ENCODE assay signal across 8 cellular contexts in the genomic region with DNA sequence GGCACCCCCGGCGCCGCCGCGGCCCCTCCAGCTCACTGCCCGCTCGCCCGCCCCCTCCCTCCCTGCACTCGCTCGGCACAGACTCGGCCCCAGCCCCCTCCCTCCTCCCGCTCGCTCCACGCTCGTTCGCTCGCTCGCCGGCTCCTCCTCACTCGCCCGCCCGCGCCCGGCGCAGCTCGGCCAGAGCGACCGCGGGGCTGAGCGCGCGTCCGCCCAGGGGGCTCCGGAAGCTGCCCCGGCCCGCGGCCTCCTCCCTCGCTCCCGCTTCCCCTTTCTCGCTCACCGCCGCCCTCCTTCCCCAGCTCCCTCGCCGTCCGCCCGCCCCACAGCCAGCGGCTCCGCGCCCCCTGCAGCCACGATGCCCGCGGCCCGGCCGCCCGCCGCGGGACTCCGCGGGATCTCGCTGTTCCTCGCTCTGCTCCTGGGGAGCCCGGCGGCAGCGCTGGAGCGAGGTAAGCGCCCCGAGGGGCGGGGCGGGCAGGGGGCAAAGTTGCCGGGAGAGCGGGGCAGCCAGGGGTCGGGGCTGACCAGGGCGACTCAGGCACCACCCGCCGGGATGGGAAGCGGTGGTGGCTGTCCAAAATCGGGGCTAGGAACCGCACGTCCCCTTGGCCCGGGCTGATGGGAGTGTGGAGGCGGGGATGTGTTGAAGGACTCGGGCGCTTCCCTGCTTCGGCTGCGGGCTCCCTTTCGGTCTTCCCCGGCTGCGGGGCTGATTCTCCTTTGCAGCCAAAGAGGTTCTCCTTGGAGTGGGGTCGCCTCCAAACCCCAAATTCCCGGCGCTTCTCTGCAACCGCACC. TPM values are rescaled to one million over a fixed set of nuclear protein-coding genes. Genes with fewer than 3 reads are reported as not detected.
DNase-seq lines count a peak whose midpoint lies in the region; ATAC-seq and TF ChIP-seq lines count a peak whose summit lies in the region.

Gene SEZ6L, plus strand, starts transcription at position 151 of the 800 bp plus-strand sequence. Its CDS starts 208 bp downstream, at position 359.

- DNase-seq in GDM1 (lab: John Stamatoyannopoulos, UW) (peak; percentile 7), NCI-H446 treated with DMSO at 0.1 percent for 48 hours (lab: John Stamatoyannopoulos, UW) (peak; percentile 84), glutamatergic neuron (peak; percentile 76)
- DNase-seq in effector CD4-positive, alpha-beta T cell = no peak
- DNase-seq in activated T-helper 1 cell treated with anti-CD3 and anti-CD28 coated beads, Interleukin-12 subunit alpha, Interleukin-12 subunit beta, Interleukin-2, Interleukin-4 antibody, amounts not matched to agents 30 ng/mL and 10 ng/mL and 1 ng/mL, durations not matched to agents 14 hours and 24 hours and 36 hours (ENCODE audit: low spot score) = no peak

- peaks cover 28% of the 10 kb centered on the region for H3K4me1 Mint-ChIP-seq in glutamatergic neuron (ENCODE audit: low read depth, unreplicated experiment)
- no peaks in the 10 kb centered on the region for H3K4me1 Mint-ChIP-seq in activated T-helper 1 cell treated with anti-CD3 and anti-CD28 coated beads, Interleukin-12 subunit alpha, Interleukin-12 subunit beta, Interleukin-2, Interleukin-4 antibody, amounts not matched to agents 30 ng/mL and 10 ng/mL and 1 ng/mL, durations not matched to agents 14 hours and 24 hours and 36 hours (ENCODE audit: low read depth)

- no peaks in the 10 kb centered on the region for H3K27me3 ChIP-seq in parathyroid adenoma (ENCODE audit: control insufficient read depth, insufficient read depth, low read length)

- H3K4me1 ChIP-seq in parathyroid adenoma = no peaks in the 10 kb centered on the region

- peaks cover 11% of the 10 kb centered on the region for H3K27me3 Mint-ChIP-seq in glutamatergic neuron (ENCODE audit: unreplicated experiment)
- peaks cover 51% of the 10 kb centered on the region for H3K27me3 Mint-ChIP-seq in activated T-helper 1 cell treated with anti-CD3 and anti-CD28 coated beads, Interleukin-12 subunit alpha, Interleukin-12 subunit beta, Interleukin-2, Interleukin-4 antibody, amounts not matched to agents 30 ng/mL and 10 ng/mL and 1 ng/mL, durations not matched to agents 14 hours and 24 hours and 36 hours (ENCODE audit: insufficient read depth)

- intact Hi-C loops in activated T-helper 1 cell treated with anti-CD3 and anti-CD28 coated beads, Interleukin-12 subunit alpha, Interleukin-12 subunit beta, Interleukin-2, Interleukin-4 antibody, amounts not matched to agents 30 ng/mL and 10 ng/mL and 1 ng/mL, durations not matched to agents 14 hours and 24 hours and 36 hours (cut with micrococcal nuclease) = no loop called here

- H3K4me3 Mint-ChIP-seq in glutamatergic neuron (ENCODE audit: unreplicated experiment) = peak within 1 kb of the TSS; percentile 93
- H3K4me3 Mint-ChIP-seq in activated T-helper 1 cell treated with anti-CD3 and anti-CD28 coated beads, Interleukin-12 subunit alpha, Interleukin-12 subunit beta, Interleukin-2, Interleukin-4 antibody, amounts not matched to agents 30 ng/mL and 10 ng/mL and 1 ng/mL, durations not matched to agents 14 hours and 24 hours and 36 hours = no peak within 1 kb of the TSS

- no peak for TF ChIP-seq CTCF in glutamatergic neuron (IDR thresholded peaks at IDR 0.05; ENCODE audit: partially characterized antibody, unreplicated experiment)
- TF ChIP-seq CTCF in parathyroid adenoma (IDR thresholded peaks at IDR 0.05) = no peak

- no peak within 1 kb of the TSS for H2AFZ ChIP-seq in parathyroid adenoma

- no peaks in the 10 kb centered on the region for H3K9me3 ChIP-seq in parathyroid adenoma (ENCODE audit: control insufficient read depth, low read length)

- ATAC-seq in GM19463 (IDR thresholded peaks at IDR 0.05; ENCODE audit: unreplicated experiment) (no peak), GM21423 (IDR thresholded peaks at IDR 0.05; ENCODE audit: unreplicated experiment) (no peak)

- H3K4me3 ChIP-seq in parathyroid adenoma (ENCODE audit: low read depth, low read length) = no peak within 1 kb of the TSS

- H3K27ac Mint-ChIP-seq in glutamatergic neuron (ENCODE audit: unreplicated experiment) = peak within 1 kb of the TSS; percentile 88
- H3K27ac Mint-ChIP-seq in activated T-helper 1 cell treated with anti-CD3 and anti-CD28 coated beads, Interleukin-12 subunit alpha, Interleukin-12 subunit beta, Interleukin-2, Interleukin-4 antibody, amounts not matched to agents 30 ng/mL and 10 ng/mL and 1 ng/mL, durations not matched to agents 14 hours and 24 hours and 36 hours = no peak within 1 kb of the TSS

- H3K9me3 Mint-ChIP-seq in glutamatergic neuron (ENCODE audit: unreplicated experiment) = peaks cover 13% of the 10 kb centered on the region
- H3K9me3 Mint-ChIP-seq in activated T-helper 1 cell treated with anti-CD3 and anti-CD28 coated beads, Interleukin-12 subunit alpha, Interleukin-12 subunit beta, Interleukin-2, Interleukin-4 antibody, amounts not matched to agents 30 ng/mL and 10 ng/mL and 1 ng/mL, durations not matched to agents 14 hours and 24 hours and 36 hours = no peaks in the 10 kb centered on the region

- H3K79me2 ChIP-seq in parathyroid adenoma = no peaks in the 10 kb centered on the region

- no peaks in the 10 kb centered on the region for H3K36me3 ChIP-seq in parathyroid adenoma (ENCODE audit: control insufficient read depth, insufficient read depth, low read length)

- H3K27ac ChIP-seq in parathyroid adenoma = no peak within 1 kb of the TSS

- no peak within 1 kb of the TSS for H3K9ac ChIP-seq in parathyroid adenoma

- H3K36me3 Mint-ChIP-seq in glutamatergic neuron (ENCODE audit: unreplicated experiment) = no peaks in the 10 kb centered on the region
- no peaks in the 10 kb centered on the region for H3K36me3 Mint-ChIP-seq in activated T-helper 1 cell treated with anti-CD3 and anti-CD28 coated beads, Interleukin-12 subunit alpha, Interleukin-12 subunit beta, Interleukin-2, Interleukin-4 antibody, amounts not matched to agents 30 ng/mL and 10 ng/mL and 1 ng/mL, durations not matched to agents 14 hours and 24 hours and 36 hours (ENCODE audit: low read depth)

- H3K4me2 ChIP-seq in parathyroid adenoma (ENCODE audit: low read length) = peak within 1 kb of the TSS; percentile 57

RNA-seq across cellular contexts. Expression of gene SEZ6L, which starts in this region (rescaled TPM):
- total RNA-seq in glutamatergic neuron (ENCODE audit: unreplicated experiment) = 109 TPM
- not detected in 2 replicates for total RNA-seq in activated T-helper 1 cell treated with anti-CD3 and anti-CD28 coated beads, Interleukin-12 subunit alpha, Interleukin-12 subunit beta, Interleukin-2, Interleukin-4 antibody, amounts not matched to agents 30 ng/mL and 10 ng/mL and 1 ng/mL, durations not matched to agents 14 hours and 24 hours and 36 hours

Comparison
In these comparisons a context has a peak if more than half of its experiments do, and no peak if none do; other contexts are left out.
1. RNA of gene SEZ6L (total RNA-seq): 109 TPM in glutamatergic neuron (single experiment); not detected in activated T-helper 1 cell treated with anti-CD3 and anti-CD28 coated beads, Interleukin-12 subunit alpha, Interleukin-12 subunit beta, Interleukin-2, Interleukin-4 antibody, amounts not matched to agents 30 ng/mL and 10 ng/mL and 1 ng/mL, durations not matched to agents 14 hours and 24 hours and 36 hours; every median in the first group is over 100 times any median in the second.
2. DNase-seq: peak in GDM1 (single experiment), NCI-H446 treated with DMSO at 0.1 percent for 48 hours (single experiment) and glutamatergic neuron (single experiment); none in effector CD4-positive, alpha-beta T cell (single experiment) and activated T-helper 1 cell treated with anti-CD3 and anti-CD28 coated beads, Interleukin-12 subunit alpha, Interleukin-12 subunit beta, Interleukin-2, Interleukin-4 antibody, amounts not matched to agents 30 ng/mL and 10 ng/mL and 1 ng/mL, durations not matched to agents 14 hours and 24 hours and 36 hours (single experiment).